Comparison of ENCODE assay signal across 8 cellular contexts in genomic region chr2:233124449-233125080, GRCh38.
DNase-seq lines count a peak whose midpoint lies in the region; ATAC-seq and TF ChIP-seq lines count a peak whose summit lies in the region.

No MANE protein-coding gene starts in this region.

- H3K4me1 ChIP-seq in mucosa of descending colon (ENCODE audit: low read depth) (no peaks in the 10 kb centered on the region), left lung (no peaks in the 10 kb centered on the region), osteoblast (ENCODE audit: insufficient read depth, low read length) (no peaks in the 10 kb centered on the region)

- H3K36me3 ChIP-seq in mucosa of descending colon (ENCODE audit: low read depth) (no peaks in the 10 kb centered on the region), left lung (peaks cover 0 to 70% of the 10 kb centered on the region in 2 donors), osteoblast (ENCODE audit: insufficient read depth, low read length) (no peaks in the 10 kb centered on the region)

- ATAC-seq in GM18511 (IDR thresholded peaks at IDR 0.05; ENCODE audit: unreplicated experiment) (peak; percentile 96), GM21528 (IDR thresholded peaks at IDR 0.05; ENCODE audit: low FRiP score, unreplicated experiment) (peak; percentile 86), HG03442 (IDR thresholded peaks at IDR 0.05; ENCODE audit: unreplicated experiment) (peak; percentile 79), mucosa of descending colon (peak; percentile 82), left lung (no peak)

- H3K27ac ChIP-seq in left lung (no peak overlapping the region), osteoblast (ENCODE audit: low read depth, low read length) (no peak overlapping the region)

- H4K20me1 ChIP-seq in osteoblast (ENCODE audit: insufficient read depth, low read length), result no peaks in the 10 kb centered on the region

- H2AFZ ChIP-seq in osteoblast (ENCODE audit: low read length), result no peak overlapping the region

- no peak overlapping the region for H3K4me3 ChIP-seq in mucosa of descending colon
- no peak overlapping the region for H3K4me3 ChIP-seq in left lung
- no peak overlapping the region for H3K4me3 ChIP-seq in osteoblast (ENCODE audit: insufficient read depth, low read length)

- no peaks in the 10 kb centered on the region for H3K79me2 ChIP-seq in osteoblast (ENCODE audit: insufficient read depth, low read length)

- DNase-seq in mucosa of descending colon (peak; percentile 19 to 74 (median 39)), left lung (no peak), Kasumi-1 (lab: John Stamatoyannopoulos, UW) (no peak), osteoblast (ENCODE audit: insufficient read length, low spot score, missing footprints) (no peak), EL (no peak)

- H3K9me3 ChIP-seq in mucosa of descending colon (no peaks in the 10 kb centered on the region), left lung (no peaks in the 10 kb centered on the region), osteoblast (ENCODE audit: low read depth, low read length) (no peaks in the 10 kb centered on the region)

- TF ChIP-seq CTCF in mucosa of descending colon (IDR thresholded peaks at IDR 0.05), result no peak
- TF ChIP-seq CTCF in left lung (IDR thresholded peaks at IDR 0.05), result no peak
- no peak for TF ChIP-seq CTCF in osteoblast (IDR thresholded peaks at IDR 0.05; ENCODE audit: extremely low read depth, low read depth, low read length)

- H3K4me2 ChIP-seq in osteoblast (ENCODE audit: insufficient read depth, low read length), result no peak overlapping the region

- intact Hi-C loops in mucosa of descending colon (cut with DNase I, micrococcal nuclease), result no loop called here
- intact Hi-C loops in left lung (cut with DNase I), result no loop called here

- H3K27me3 ChIP-seq in left lung (no peaks in the 10 kb centered on the region), osteoblast (ENCODE audit: insufficient read depth, low read length) (no peaks in the 10 kb centered on the region)

Comparison
In these comparisons a context has a peak if more than half of its experiments do, and no peak if none do; other contexts are left out.
1. DNase-seq: peak in mucosa of descending colon (3 of 3); none in left lung (0 of 2), Kasumi-1 (0 of 2), osteoblast (single experiment) and EL (single experiment).